ENCODE assay signal across 10 cellular contexts in the genomic region with DNA sequence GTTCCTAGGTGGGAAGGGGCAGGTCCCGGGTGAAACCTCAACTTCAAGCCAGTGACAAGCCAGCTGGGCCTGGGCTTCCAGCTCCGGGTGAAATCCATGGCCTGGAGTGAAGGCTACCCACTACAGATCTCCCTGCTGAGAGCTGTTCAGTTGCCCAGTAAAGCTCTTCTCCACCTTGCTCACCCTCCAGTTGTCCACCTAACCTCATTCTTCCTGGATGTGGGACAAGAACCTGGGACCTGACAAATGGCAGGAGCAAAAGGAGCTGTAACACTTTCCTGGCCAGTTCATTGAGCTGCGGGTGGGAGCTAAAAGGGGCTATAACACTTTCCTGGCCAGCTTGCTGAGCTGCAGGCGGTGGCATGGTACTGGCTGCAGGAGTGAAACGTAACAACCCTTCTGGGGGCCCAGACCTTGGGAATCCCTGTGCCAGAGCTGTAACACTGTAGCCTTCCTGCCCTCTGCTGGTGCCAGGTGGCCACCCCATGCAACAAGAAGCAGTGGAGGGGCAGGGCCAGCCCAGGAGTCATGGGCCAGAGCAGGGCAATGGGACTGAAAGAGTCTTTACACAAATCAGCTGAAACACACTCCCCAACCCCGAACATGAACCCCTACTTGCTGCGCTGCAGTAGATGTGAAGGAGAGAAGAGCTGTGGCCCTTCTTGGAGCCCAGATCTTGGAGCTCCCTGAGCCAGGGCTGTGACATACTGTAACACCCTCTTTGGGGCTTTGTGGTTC. TPM values are rescaled to one million over a fixed set of nuclear protein-coding genes. Genes with fewer than 3 reads are reported as not detected.
A peak's percentile ranks its signal among the peaks of the same experiment; 100 is the strongest.
DNase-seq lines count a peak whose midpoint lies in the region; ATAC-seq, FAIRE-seq and TF ChIP-seq lines count a peak whose summit lies in the region.
"Had no signal": no experiment of that assay in that cellular context is flagged by ENCODE, and none has a peak within 500 bp of the region (broad histone marks: within the 10 kb centered on the region; RNA-seq: fewer than 3 reads in every experiment).

No MANE protein-coding gene starts in this region.

- DNase-seq in NCI-H524 (lab: John Stamatoyannopoulos, UW) = peak; percentile 37 to 69
- DNase-seq in NCI-H524 treated with DMSO at 0.1 percent for 48 hours (lab: John Stamatoyannopoulos, UW) = no peak
- peak; percentile 54 for DNase-seq in NB4 (ENCODE audit: low read depth)
- DNase-seq in K562 (ENCODE audit: extremely low read depth in 1 of 4, low spot score in 3 of 4) = no peak
- DNase-seq in small intestine = peak; percentile 36
- no peak for DNase-seq in NCI-H187 (lab: John Stamatoyannopoulos, UW)
- no peak for DNase-seq in uterus
- DNase-seq in C1 segment of cervical spinal cord (lab: John Stamatoyannopoulos, UW) = no peak
- DNase-seq: activated gamma-delta T cell treated with Interleukin-2 at 50 U/mL for 16 hours had no signal

- TF ChIP-seq RAD21 in K562 (CRISPR knock-in tag; conservative IDR thresholded peaks at IDR 0.05 in 1 of 2, IDR thresholded peaks at IDR 0.05 in 1 of 2) = peak; percentile 8 to 59; a peak in 2 of 4 replicates

- no peaks in the 10 kb centered on the region for H3K9me1 ChIP-seq in K562 (ENCODE audit: control insufficient read depth, insufficient read depth, low read length)

- no peak for FAIRE-seq in K562 (lab: Jason Lieb, UNC)
- FAIRE-seq in small intestine (lab: Jason Lieb, UNC) = no peak

- no peak for TF ChIP-seq EP300 in K562 (IDR thresholded peaks at IDR 0.05; ENCODE audit: low read length)

- TF ChIP-seq CTCF in NB4 (IDR thresholded peaks at IDR 0.05; ENCODE audit: low read depth, low read length) (peak; percentile 20), K562 (IDR thresholded peaks at IDR 0.05 in 2 of 3, conservative IDR thresholded peaks at IDR 0.05 in 1 of 3; ENCODE audit: insufficient read depth in 2 of 3, low read depth in 1 of 3, low read length in 3 of 3) (peak; percentile 25 to 37 (median 36); a peak in 2 of 6 replicates), uterus (IDR thresholded peaks at IDR 0.05) (no peak)

- H3K4me3 ChIP-seq in NB4 (ENCODE audit: low read depth, low read length) = no peak overlapping the region
- H3K4me3 ChIP-seq in K562 = no peak overlapping the region
- no peak overlapping the region for H3K4me3 ChIP-seq in small intestine (ENCODE audit: low read depth in 1 of 2, low read length in 2 of 2)
- H3K4me3 ChIP-seq in uterus = no peak overlapping the region

- POLR2A ChIA-PET in K562 (lab: Yijun Ruan, JAX) = interaction anchor here (0.6 to 1.6 kb wide), 3 partner anchors 10 to 1510 kb away, joined by 3 to 7 read pairs (median 3); no protein-coding TSS in a partner anchor

- no peak overlapping the region; a peak in 1 of 4 replicates for H3K9ac ChIP-seq in K562 (ENCODE audit: insufficient read depth in 1 of 2, low read depth in 2 of 2, low read length in 2 of 2)

- no peak overlapping the region for H3K4me2 ChIP-seq in K562 (ENCODE audit: insufficient read depth, low read length)

- TF ChIP-seq POLR2A in NB4 (IDR thresholded peaks at IDR 0.05; ENCODE audit: extremely low read depth, insufficient read length) (no peak), K562 (conservative IDR thresholded peaks at IDR 0.05) (no peak), uterus (IDR thresholded peaks at IDR 0.05) (no peak)

- H2AFZ ChIP-seq in K562 (ENCODE audit: low read depth, low read length) = 0 out of 2 replicates have a peak overlapping the region, but pooled peaks have one; percentile 6

- intact Hi-C loops in K562 (cut with micrococcal nuclease) (no loop called here), uterus (cut with DNase I; ENCODE audit: low total_unique reads) (no loop called here)

- H3K27me3 ChIP-seq in K562 (ENCODE audit: control insufficient read depth in 2 of 2, insufficient read depth in 2 of 2, low read length in 2 of 2) (no peaks in the 10 kb centered on the region), small intestine (ENCODE audit: control insufficient read depth in 2 of 2, insufficient read depth in 2 of 2, low read length in 2 of 2) (no peaks in the 10 kb centered on the region), uterus (no peaks in the 10 kb centered on the region)

- peaks cover 12% of the 10 kb centered on the region for H3K79me2 ChIP-seq in K562 (ENCODE audit: control insufficient read depth, insufficient read depth, low read length)

- BruUV-seq in K562 (replicated peaks; lab: Mats Ljungman, UMichigan) = no TSS peak

- ATAC-seq in K562 = no peak

- H3K27ac ChIP-seq in K562 (ENCODE audit: extremely low read depth, low read depth, low read length) (no peak overlapping the region), small intestine (ENCODE audit: low read depth in 1 of 2, low read length in 1 of 2) (no peak overlapping the region), uterus (no peak overlapping the region)
- H3K27ac ChIP-seq: C4-2B had no signal

- CTCF ChIA-PET in K562 (lab: Yijun Ruan, JAX; ENCODE audit: low intra/inter-chr PET ratio) = interaction anchor here (1.4 kb wide), 1 partner anchor 94 kb away, joined by 5 read pairs; no protein-coding TSS in a partner anchor

- 84% methylated on average over 7 of the region's 7 CpGs for WGBS in K562 (ENCODE audit: insufficient coverage, low coverage, missing lambda C conversion rate)
- 87 to 95% (median 90%) methylated on average over 7 of the region's 7 CpGs for WGBS in small intestine, 3 donors

- in situ Hi-C loops in K562 (cut with MboI) = no loop called here

- H3K36me3 ChIP-seq in K562 (ENCODE audit: control insufficient read depth, insufficient read depth, low read length) = no peaks in the 10 kb centered on the region
- no peaks in the 10 kb centered on the region for H3K36me3 ChIP-seq in small intestine (ENCODE audit: control insufficient read depth in 2 of 2, insufficient read depth in 2 of 2, low read length in 2 of 2)
- no peaks in the 10 kb centered on the region for H3K36me3 ChIP-seq in uterus

- H3K9me3 ChIP-seq in K562 (replicated peaks; ENCODE audit: control insufficient read depth, insufficient read depth, low read depth, low read length) (peaks cover 5% of the 10 kb centered on the region; the same call in 1 of the 2 replicates), small intestine (ENCODE audit: control insufficient read depth, low read depth) (no peaks in the 10 kb centered on the region), uterus (no peaks in the 10 kb centered on the region)

- H3K4me1 ChIP-seq in K562 (replicated peaks in 1 of 2; ENCODE audit: control insufficient read depth in 2 of 2, insufficient read depth in 2 of 2, low read length in 2 of 2) = peaks cover 37 to 51% of the 10 kb centered on the region in 2 experiments; a peak in 4 of 5 replicates
- no peaks in the 10 kb centered on the region for H3K4me1 ChIP-seq in small intestine (ENCODE audit: control insufficient read depth in 2 of 2, insufficient read depth in 1 of 2, low read depth in 1 of 2, low read length in 1 of 2)
- H3K4me1 ChIP-seq in uterus = no peaks in the 10 kb centered on the region

- H4K20me1 ChIP-seq in K562 (replicated peaks; ENCODE audit: control insufficient read depth, insufficient read depth, low read length) = no peaks in the 10 kb centered on the region

TF ChIP-seq in K562, 482 proteins besides CTCF, POLR2A, EP300 and RAD21 (continues in another document):
- TF ChIP-seq POLR2AphosphoS2 (IDR thresholded peaks at IDR 0.05; ENCODE audit: low read length) (no peak), NFIX (CRISPR knock-in tag; IDR thresholded peaks at IDR 0.05; ENCODE audit: low read depth) (no peak), SMC3 (conservative IDR thresholded peaks at IDR 0.05; ENCODE audit: insufficient read depth, low read depth, low read length) (0 out of 2 replicates have a peak, but pooled peaks have one; percentile 9), TRIM24 (IDR thresholded peaks at IDR 0.05) (0 out of 4 replicates have a peak, but pooled peaks of 1 of the 2 experiments have one; percentile 11)

RNA-seq across cellular contexts. Expression of gene HINT3, which starts 3.6 kb away (rescaled TPM):
- total RNA-seq in K562 (2011; cell fraction: chromatin; rRNA removed; ENCODE audit: low replicate concordance) = 1.1 and 2.9 TPM in 2 replicates
- total RNA-seq in K562 (2011; cell fraction: nucleolus; rRNA removed) = 1.2 and 1.3 TPM in 2 replicates
- 2.2 and 4.0 TPM in 2 replicates for total RNA-seq in K562 (2011; cell fraction: nucleoplasm; rRNA removed)
- 11.8 and 13.7 TPM in 2 replicates for total RNA-seq in K562 (2014; rRNA removed)
- total RNA-seq in K562 (2014; rRNA removed; fragmentation: Illumina TruSeq; extraction: Trizol) = 16.6 and 16.9 TPM in 2 replicates
- total RNA-seq in K562 (2015; rRNA removed; fragmentation: Illumina TruSeq; extraction: Trizol) = 14.6 and 16.2 TPM in 2 replicates
- 10.8 and 11.3 TPM in 2 replicates for total RNA-seq in K562 (2021)
- polyA plus RNA-seq in K562 (2011; rRNA removed) = 4.7 and 5.1 TPM in 2 replicates
- 2.4 and 2.8 TPM in 2 replicates for polyA plus RNA-seq in K562 (2011; cell fraction: cytosol; rRNA removed)
- 0.98 and 1.3 TPM in 2 replicates for polyA plus RNA-seq in K562 (2011; cell fraction: nucleus; rRNA removed)
- polyA plus RNA-seq in K562 (2012) = 15.3 and 21.7 TPM in 2 replicates
- 12.6 and 13.7 TPM in 2 replicates for polyA plus RNA-seq in K562 (2014; fragmentation: Illumina TruSeq; extraction: Trizol)
- polyA plus RNA-seq in K562 (2014; fragmentation: Nextera tagmentation; extraction: Ambion mirVana) = 1 to 10 TPM; 1.4 to 1.9 TPM
- polyA plus RNA-seq in K562 (2014; rRNA removed) = 7.6 and 8.9 TPM in 2 replicates
- polyA minus RNA-seq in K562 (2011; rRNA and poly(A)+ RNA removed) = 3.1 and 4.7 TPM in 2 replicates
- polyA minus RNA-seq in K562 (2011; cell fraction: cytosol; rRNA and poly(A)+ RNA removed) = 3.5 and 6.0 TPM in 2 replicates
- polyA minus RNA-seq in K562 (2011; cell fraction: nucleus; rRNA and poly(A)+ RNA removed) = 1.3 and 2.2 TPM in 2 replicates
- 10 to 100 TPM; 11.1 to 14.3 (median 14.1) TPM for polyA plus RNA-seq in small intestine
- total RNA-seq in uterus = 10 to 100 TPM; 13.1 to 49.3 (median 23.1) TPM

RNA-seq across cellular contexts. Expression of gene TRMT11, which starts 33.4 kb away (rescaled TPM):
- total RNA-seq in K562 (2011; cell fraction: chromatin; rRNA removed; ENCODE audit: low replicate concordance) = 88.5 and 187 TPM in 2 replicates
- 41.2 and 47.4 TPM in 2 replicates for total RNA-seq in K562 (2011; cell fraction: nucleolus; rRNA removed)
- total RNA-seq in K562 (2011; cell fraction: nucleoplasm; rRNA removed) = 59.8 and 74.4 TPM in 2 replicates
- 38.2 and 40.5 TPM in 2 replicates for total RNA-seq in K562 (2014; rRNA removed)
- 60.8 and 68.2 TPM in 2 replicates for total RNA-seq in K562 (2014; rRNA removed; fragmentation: Illumina TruSeq; extraction: Trizol)
- total RNA-seq in K562 (2015; rRNA removed; fragmentation: Illumina TruSeq; extraction: Trizol) = 47.2 and 53.0 TPM in 2 replicates
- 38.8 and 41.3 TPM in 2 replicates for total RNA-seq in K562 (2021)
- 68.1 and 88.0 TPM in 2 replicates for polyA plus RNA-seq in K562 (2011; rRNA removed)
- 8.9 and 26.0 TPM in 2 replicates for polyA plus RNA-seq in K562 (2011; cell fraction: cytosol; rRNA removed)
- polyA plus RNA-seq in K562 (2011; cell fraction: nucleus; rRNA removed) = 136 and 190 TPM in 2 replicates
- 23.3 and 23.7 TPM in 2 replicates for polyA plus RNA-seq in K562 (2012)
- polyA plus RNA-seq in K562 (2014; fragmentation: Illumina TruSeq; extraction: Trizol) = 34.8 and 46.8 TPM in 2 replicates
- polyA plus RNA-seq in K562 (2014; fragmentation: Nextera tagmentation; extraction: Ambion mirVana) = 10 to 100 TPM; 72.4 to 76.3 TPM
- 59.6 and 59.8 TPM in 2 replicates for polyA plus RNA-seq in K562 (2014; rRNA removed)
- 99.9 and 108 TPM in 2 replicates for polyA minus RNA-seq in K562 (2011; rRNA and poly(A)+ RNA removed)
- 23.4 and 24.7 TPM in 2 replicates for polyA minus RNA-seq in K562 (2011; cell fraction: cytosol; rRNA and poly(A)+ RNA removed)
- polyA minus RNA-seq in K562 (2011; cell fraction: nucleus; rRNA and poly(A)+ RNA removed) = 117 and 147 TPM in 2 replicates
- polyA plus RNA-seq in small intestine = 10 to 100 TPM; 11.1 to 15.0 (median 13.7) TPM
- 10 to 100 TPM; 21.5 to 69.2 (median 47.8) TPM for total RNA-seq in uterus

Comparison
In these comparisons a context has a peak if more than half of its experiments do, and no peak if none do; other contexts are left out.
1. DNase-seq: peak in NCI-H524 (2 of 2), NB4 (single experiment) and small intestine (single experiment); none in NCI-H524 treated with DMSO at 0.1 percent for 48 hours (single experiment), K562 (0 of 4), NCI-H187 (0 of 2), uterus (0 of 2) and C1 segment of cervical spinal cord (0 of 14).
2. CTCF ChIP-seq: peak in NB4 (single experiment) and K562 (3 of 3); none in uterus (0 of 4).